10 cellular contexts compared by ENCODE assay signal in genomic region chr10:75396861-75397570, GRCh38. TPM values are rescaled to one million over a fixed set of nuclear protein-coding genes. Genes with fewer than 3 reads are reported as not detected.
DNase-seq lines count a peak whose midpoint lies in the region; ATAC-seq, FAIRE-seq and TF ChIP-seq lines count a peak whose summit lies in the region.
"Had no signal": no experiment of that assay in that cellular context is flagged by ENCODE, and none has a peak within 500 bp of the region (broad histone marks: within the 10 kb centered on the region; RNA-seq: fewer than 3 reads in every experiment).

No MANE protein-coding gene starts in this region.

- peaks cover 3% of the 10 kb centered on the region for H3K36me3 Mint-ChIP-seq in T-cell
- H3K36me3 Mint-ChIP-seq: activated naive CD4-positive, alpha-beta T cell treated with anti-CD3 and anti-CD28 coated beads, Interleukin-2, amount 10 ng/mL, durations not matched to agents 7 days and 5 days had no signal

- peak; percentile 37 for DNase-seq in GM20000 (ENCODE audit: low spot score)
- no peak for DNase-seq in bronchial epithelial cell (ENCODE audit: low read depth)
- DNase-seq in iris pigment epithelial cell (ENCODE audit: low read depth): peak; percentile 38
- DNase-seq in NCI-H524 (lab: John Stamatoyannopoulos, UW): no peak
- DNase-seq in T-cell: no peak
- DNase-seq in SKM-1 treated with dmso at 0.1 percent for 144 hours (lab: John Stamatoyannopoulos, UW; ENCODE audit: unreplicated experiment): no peak
- DNase-seq in activated effector memory CD4-positive, alpha-beta T cell treated with anti-CD3 and anti-CD28 coated beads, Interleukin-2, amount 50 U/mL, for 16 hours: no peak
- DNase-seq: activated naive CD4-positive, alpha-beta T cell treated with anti-CD3 and anti-CD28 coated beads, Interleukin-2, amount 10 ng/mL, durations not matched to agents 7 days and 5 days; SK-N-SH had no signal

- H3K27me3 ChIP-seq in bronchial epithelial cell (ENCODE audit: control insufficient read depth, insufficient read depth, low read length) (no peaks in the 10 kb centered on the region), skeletal muscle satellite cell (ENCODE audit: control insufficient read depth, insufficient read depth, low read length) (peaks cover 9% of the 10 kb centered on the region)

- peaks cover 27 to 66% of the 10 kb centered on the region in 2 donors for H3K27me3 Mint-ChIP-seq in T-cell

- POLR2A ChIA-PET in T-cell (lab: Charles Lee): no interaction called here

- peaks cover 9% of the 10 kb centered on the region for H3K4me1 ChIP-seq in skeletal muscle satellite cell (ENCODE audit: control insufficient read depth, insufficient read depth, low read length)

- FAIRE-seq in bronchial epithelial cell (lab: Jason Lieb, UNC): no peak

- peak overlapping the region; percentile 74 for H3K4me2 ChIP-seq in skeletal muscle satellite cell (ENCODE audit: low read length)
- H3K4me2 ChIP-seq: SK-N-SH had no signal

- H3K4me3 Mint-ChIP-seq in T-cell: peak overlapping the region in 1 of 3 donors; percentile 25
- H3K4me3 Mint-ChIP-seq: activated naive CD4-positive, alpha-beta T cell treated with anti-CD3 and anti-CD28 coated beads, Interleukin-2, amount 10 ng/mL, durations not matched to agents 7 days and 5 days had no signal

- H3K36me3 ChIP-seq in bronchial epithelial cell (ENCODE audit: control insufficient read depth, insufficient read depth, low read length): peaks cover 6% of the 10 kb centered on the region
- peaks cover 6% of the 10 kb centered on the region for H3K36me3 ChIP-seq in skeletal muscle satellite cell (ENCODE audit: insufficient read depth, low read length)

- CTCF ChIA-PET in T-cell (lab: Charles Lee): no interaction called here

- H3K27ac Mint-ChIP-seq in T-cell: no peak overlapping the region
- H3K27ac Mint-ChIP-seq: activated naive CD4-positive, alpha-beta T cell treated with anti-CD3 and anti-CD28 coated beads, Interleukin-2, amount 10 ng/mL, durations not matched to agents 7 days and 5 days had no signal

- ATAC-seq in T-cell (replicated peaks in 1 of 4): no peak

- no peak overlapping the region for H3K9ac ChIP-seq in skeletal muscle satellite cell (ENCODE audit: low read depth, low read length)
- H3K9ac ChIP-seq: SK-N-SH had no signal

- H3K4me1 Mint-ChIP-seq in T-cell: peaks cover 15 to 27% (median 17%) of the 10 kb centered on the region in 3 donors

- no peaks in the 10 kb centered on the region for H3K9me3 Mint-ChIP-seq in T-cell
- H3K9me3 Mint-ChIP-seq: activated naive CD4-positive, alpha-beta T cell treated with anti-CD3 and anti-CD28 coated beads, Interleukin-2, amount 10 ng/mL, durations not matched to agents 7 days and 5 days had no signal

- H3K4me3 ChIP-seq in bronchial epithelial cell (ENCODE audit: low read depth, low read length) (peak overlapping the region; percentile 35), skeletal muscle satellite cell (ENCODE audit: low read length) (no peak overlapping the region)

- H3K9me3 ChIP-seq in skeletal muscle satellite cell (replicated peaks; ENCODE audit: low read length): no peaks in the 10 kb centered on the region
- H3K9me3 ChIP-seq: SK-N-SH had no signal

- TF ChIP-seq CTCF in GM20000 (IDR thresholded peaks at IDR 0.05; ENCODE audit: extremely low read depth, missing control alignments) (no peak), bronchial epithelial cell (IDR thresholded peaks at IDR 0.05; ENCODE audit: insufficient read depth, low read length, severe bottlenecking) (no peak)

RNA-seq across cellular contexts. Expression of gene ZNF503, which starts 4.5 kb away (rescaled TPM):
- total RNA-seq in bronchial epithelial cell (2.1 and 2.6 TPM in 2 replicates), T-cell (under 1 TPM in 4 of 5 donors, not detected in 1; 0.16 to 0.38 (median 0.30) TPM)
- total RNA-seq in skeletal muscle satellite cell (2012; rRNA removed): 11.7 and 25.8 TPM in 2 replicates

RNA-seq across cellular contexts. Expression of gene LRMDA, which starts 34.4 kb away (rescaled TPM):
- 1.6 and 3.1 TPM in 2 replicates for total RNA-seq in bronchial epithelial cell
- total RNA-seq in skeletal muscle satellite cell (2012; rRNA removed): 2.2 and 3.8 TPM in 2 replicates
- total RNA-seq in T-cell: 1 to 10 TPM in 1 of 5 donors, under 1 TPM in 1, not detected in 3; 0.30 to 1.2 TPM

Comparison
In these comparisons a context has a peak if more than half of its experiments do, and no peak if none do; other contexts are left out.
1. DNase-seq: peak in GM20000 (single experiment) and iris pigment epithelial cell (single experiment); none in bronchial epithelial cell (single experiment), NCI-H524 (0 of 2), T-cell (0 of 34), SKM-1 treated with dmso at 0.1 percent for 144 hours (single experiment) and activated effector memory CD4-positive, alpha-beta T cell treated with anti-CD3 and anti-CD28 coated beads, Interleukin-2, amount 50 U/mL, for 16 hours (single experiment).